32 cellular contexts compared by ENCODE assay signal in genomic region chr6:36776167-36776566, GRCh38.
"Had no signal": no experiment of that assay in that cellular context is flagged by ENCODE, and none has a peak within 500 bp of the region (broad histone marks: within the 10 kb centered on the region; RNA-seq: fewer than 3 reads in every experiment).

No MANE protein-coding gene starts in this region.

- H3K4me1 Mint-ChIP-seq: activated CD4-positive, alpha-beta T cell treated with anti-CD3 and anti-CD28 coated beads for 36 hours had no signal

- H3K4me3 Mint-ChIP-seq: activated CD4-positive, alpha-beta memory T cell treated with anti-CD3 and anti-CD28 coated beads for 36 hours; activated CD4-positive, alpha-beta T cell treated with anti-CD3 and anti-CD28 coated beads for 36 hours; activated CD4-positive, alpha-beta T cell treated with anti-CD3 and anti-CD28 coated beads, Interleukin-2, amount 10 ng/mL, durations not matched to agents 24 days and 14 days; activated CD8-positive, alpha-beta memory T cell treated with anti-CD3 and anti-CD28 coated beads, Interleukin-2, amount 10 ng/mL, durations not matched to agents 7 days and 5 days; activated CD8-positive, alpha-beta T cell treated with anti-CD3 and anti-CD28 coated beads, Interleukin-2, amount 10 ng/mL, durations not matched to agents 7 days and 5 days; activated naive CD4-positive, alpha-beta T cell treated with anti-CD3 and anti-CD28 coated beads for 36 hours; activated naive CD4-positive, alpha-beta T cell treated with anti-CD3 and anti-CD28 coated beads, Interleukin-2, amount 50 U/mL, for 24 hours; activated naive CD8-positive, alpha-beta T cell treated with anti-CD3 and anti-CD28 coated beads for 36 hours; activated naive CD8-positive, alpha-beta T cell treated with anti-CD3 and anti-CD28 coated beads, Interleukin-2, amount 50 U/mL, for 24 hours; activated T-helper 1 cell treated with anti-CD3 and anti-CD28 coated beads, Interleukin-12 subunit alpha, Interleukin-12 subunit beta, Interleukin-2, Interleukin-4 antibody, amounts not matched to agents 30 ng/mL and 10 ng/mL and 1 ng/mL, durations not matched to agents 14 hours and 24 hours and 36 hours had no signal

- H3K4me3 ChIP-seq: adrenal gland, body of pancreas, colonic mucosa, dorsolateral prefrontal cortex had no signal

- DNase-seq: activated CD4-positive, alpha-beta memory T cell treated with anti-CD3 and anti-CD28 coated beads for 36 hours; activated CD4-positive, alpha-beta T cell treated with anti-CD3 and anti-CD28 coated beads for 36 hours; activated CD4-positive, alpha-beta T cell treated with anti-CD3 and anti-CD28 coated beads, Interleukin-2, amount 10 ng/mL, durations not matched to agents 24 days and 14 days; activated CD4-positive, CD25-positive, alpha-beta regulatory T cell; activated CD4-positive, CD25-positive, alpha-beta regulatory T cell treated with anti-CD3 and anti-CD28 coated beads, Interleukin-2, amount 50 U/mL, for 72 hours; activated CD8-positive, alpha-beta memory T cell treated with anti-CD3 and anti-CD28 coated beads, Interleukin-2, amount 10 ng/mL, durations not matched to agents 7 days and 5 days; activated CD8-positive, alpha-beta memory T cell treated with anti-CD3 and anti-CD28 coated beads, Interleukin-2, amount 50 U/mL, for 4 hours; activated CD8-positive, alpha-beta T cell treated with anti-CD3 and anti-CD28 coated beads, Interleukin-2, amount 10 ng/mL, durations not matched to agents 7 days and 5 days; activated effector memory CD4-positive, alpha-beta T cell treated with anti-CD3 and anti-CD28 coated beads, Interleukin-2, amount 50 U/mL, for 16 hours; activated naive CD4-positive, alpha-beta T cell treated with anti-CD3 and anti-CD28 coated beads for 36 hours; activated naive CD8-positive, alpha-beta T cell treated with anti-CD3 and anti-CD28 coated beads for 36 hours; activated naive CD8-positive, alpha-beta T cell treated with anti-CD3 and anti-CD28 coated beads, Interleukin-2, amount 50 U/mL, for 24 hours; activated T-cell treated with anti-CD3 and anti-CD28 coated beads, Interleukin-2, amount 50 U/mL, for 1 hour; activated T-cell treated with anti-CD3 and anti-CD28 coated beads, Interleukin-2, amount 50 U/mL, for 48 hours; adrenal gland; amygdala; aorta; body of pancreas; central memory CD4-positive, alpha-beta T cell; cerebellar nuclear complex; colonic mucosa; dorsolateral prefrontal cortex; effector memory CD4-positive, alpha-beta T cell; endodermal cell; foreskin fibroblast; SW 1271; T-helper 1 cell; T-helper 2 cell had no signal

- H3K4me1 ChIP-seq: adrenal gland had no signal

- H3K27me3 Mint-ChIP-seq: activated CD4-positive, alpha-beta memory T cell treated with anti-CD3 and anti-CD28 coated beads for 36 hours; activated CD4-positive, alpha-beta T cell treated with anti-CD3 and anti-CD28 coated beads for 36 hours; activated naive CD4-positive, alpha-beta T cell treated with anti-CD3 and anti-CD28 coated beads, Interleukin-2, amount 50 U/mL, for 24 hours; activated naive CD8-positive, alpha-beta T cell treated with anti-CD3 and anti-CD28 coated beads for 36 hours had no signal

- ATAC-seq: activated CD4-positive, alpha-beta T cell treated with anti-CD3 and anti-CD28 coated beads for 36 hours; activated CD8-positive, alpha-beta memory T cell treated with anti-CD3 and anti-CD28 coated beads, Interleukin-2, amount 10 ng/mL, durations not matched to agents 7 days and 5 days; activated CD8-positive, alpha-beta T cell treated with anti-CD3 and anti-CD28 coated beads, Interleukin-2, amount 10 ng/mL, durations not matched to agents 7 days and 5 days; activated naive CD8-positive, alpha-beta T cell treated with anti-CD3 and anti-CD28 coated beads, Interleukin-2, amount 50 U/mL, for 24 hours; body of pancreas; esophagus mucosa had no signal

- H3K27me3 ChIP-seq: body of pancreas, colonic mucosa, dorsolateral prefrontal cortex had no signal

- H3K9me3 ChIP-seq: adrenal gland, body of pancreas, colonic mucosa had no signal

- H3K36me3 ChIP-seq: adrenal gland, colonic mucosa had no signal

- H3K27ac Mint-ChIP-seq: activated CD4-positive, alpha-beta memory T cell treated with anti-CD3 and anti-CD28 coated beads for 36 hours; activated CD4-positive, alpha-beta T cell treated with anti-CD3 and anti-CD28 coated beads for 36 hours; activated CD4-positive, alpha-beta T cell treated with anti-CD3 and anti-CD28 coated beads, Interleukin-2, amount 10 ng/mL, durations not matched to agents 24 days and 14 days; activated CD8-positive, alpha-beta memory T cell treated with anti-CD3 and anti-CD28 coated beads, Interleukin-2, amount 10 ng/mL, durations not matched to agents 7 days and 5 days; activated CD8-positive, alpha-beta T cell treated with anti-CD3 and anti-CD28 coated beads, Interleukin-2, amount 10 ng/mL, durations not matched to agents 7 days and 5 days; activated naive CD4-positive, alpha-beta T cell treated with anti-CD3 and anti-CD28 coated beads for 36 hours; activated naive CD4-positive, alpha-beta T cell treated with anti-CD3 and anti-CD28 coated beads, Interleukin-2, amount 50 U/mL, for 24 hours; activated naive CD8-positive, alpha-beta T cell treated with anti-CD3 and anti-CD28 coated beads for 36 hours; activated naive CD8-positive, alpha-beta T cell treated with anti-CD3 and anti-CD28 coated beads, Interleukin-2, amount 50 U/mL, for 24 hours; activated T-helper 1 cell treated with anti-CD3 and anti-CD28 coated beads, Interleukin-12 subunit alpha, Interleukin-12 subunit beta, Interleukin-2, Interleukin-4 antibody, amounts not matched to agents 30 ng/mL and 10 ng/mL and 1 ng/mL, durations not matched to agents 14 hours and 24 hours and 36 hours; activated T-helper 2 cell treated with anti-CD3 and anti-CD28 coated beads, Interferon-gamma antibody, Interleukin-2, Interleukin-4, amounts not matched to agents 10 μg/mL and 5 μg/mL and 100 μg/mL, durations not matched to agents 14 hours and 24 hours and 36 hours; endodermal cell had no signal

- H3K36me3 Mint-ChIP-seq: activated CD4-positive, alpha-beta memory T cell treated with anti-CD3 and anti-CD28 coated beads for 36 hours; activated CD8-positive, alpha-beta memory T cell treated with anti-CD3 and anti-CD28 coated beads, Interleukin-2, amount 10 ng/mL, durations not matched to agents 7 days and 5 days; activated naive CD4-positive, alpha-beta T cell treated with anti-CD3 and anti-CD28 coated beads, Interleukin-2, amount 50 U/mL, for 24 hours; activated naive CD8-positive, alpha-beta T cell treated with anti-CD3 and anti-CD28 coated beads for 36 hours had no signal

- H3K27ac ChIP-seq: adrenal gland, body of pancreas, colonic mucosa, dorsolateral prefrontal cortex had no signal

- H3K9me3 Mint-ChIP-seq: activated CD4-positive, alpha-beta memory T cell treated with anti-CD3 and anti-CD28 coated beads for 36 hours; activated CD4-positive, alpha-beta T cell treated with anti-CD3 and anti-CD28 coated beads, Interleukin-2, amount 10 ng/mL, durations not matched to agents 24 days and 14 days; activated naive CD4-positive, alpha-beta T cell treated with anti-CD3 and anti-CD28 coated beads for 36 hours; activated naive CD4-positive, alpha-beta T cell treated with anti-CD3 and anti-CD28 coated beads, Interleukin-2, amount 50 U/mL, for 24 hours; activated naive CD8-positive, alpha-beta T cell treated with anti-CD3 and anti-CD28 coated beads for 36 hours; activated naive CD8-positive, alpha-beta T cell treated with anti-CD3 and anti-CD28 coated beads, Interleukin-2, amount 50 U/mL, for 24 hours; activated T-helper 1 cell treated with anti-CD3 and anti-CD28 coated beads, Interleukin-12 subunit alpha, Interleukin-12 subunit beta, Interleukin-2, Interleukin-4 antibody, amounts not matched to agents 30 ng/mL and 10 ng/mL and 1 ng/mL, durations not matched to agents 14 hours and 24 hours and 36 hours; activated T-helper 2 cell treated with anti-CD3 and anti-CD28 coated beads, Interferon-gamma antibody, Interleukin-2, Interleukin-4, amounts not matched to agents 10 μg/mL and 5 μg/mL and 100 μg/mL, durations not matched to agents 14 hours and 24 hours and 36 hours; endodermal cell had no signal
